Comparison of ENCODE assay signal across 10 cellular contexts in genomic region chr17:7020894-7021664, GRCh38. TPM values are rescaled to one million over a fixed set of nuclear protein-coding genes. Genes with fewer than 3 reads are reported as not detected.
DNase-seq lines count a peak whose midpoint lies in the region; ATAC-seq and TF ChIP-seq lines count a peak whose summit lies in the region.
"Had no signal": no experiment of that assay in that cellular context is flagged by ENCODE, and none has a peak within 500 bp of the region (broad histone marks: within the 10 kb centered on the region; RNA-seq: fewer than 3 reads in every experiment).

No MANE protein-coding gene starts in this region.

- intact Hi-C loops in Panc1 (cut with micrococcal nuclease; ENCODE audit: unreplicated experiment): loop anchor here (5.0 kb wide), 1 partner anchor 109 kb away; no protein-coding TSS in a partner anchor
- intact Hi-C loops in sigmoid colon (cut with DNase I): loop anchor here (5.0 kb wide), 1 partner anchor 109 kb away; no protein-coding TSS in a partner anchor

- peaks cover 10% of the 10 kb centered on the region for H3K27me3 ChIP-seq in DOHH2 (ENCODE audit: control insufficient read depth, low read length)
- H3K27me3 ChIP-seq in Panc1 (ENCODE audit: control insufficient read depth, insufficient read depth, low read length): no peaks in the 10 kb centered on the region
- H3K27me3 ChIP-seq in fibroblast of lung (ENCODE audit: control insufficient read depth, insufficient read depth, low read length): no peaks in the 10 kb centered on the region
- H3K27me3 ChIP-seq in sigmoid colon: peaks cover 9 to 30% (median 18%) of the 10 kb centered on the region in 3 donors

- WGBS in sigmoid colon, 2 donors: 61 to 72% methylated on average over 11 of the region's 11 CpGs

- H3K4me3 ChIP-seq in DOHH2 (ENCODE audit: low read length): no peak overlapping the region
- peak overlapping the region in 1 of 2 experiments; percentile 49; a peak in 2 of 4 replicates for H3K4me3 ChIP-seq in Panc1 (ENCODE audit: low read depth in 2 of 2, low read length in 2 of 2)
- no peak overlapping the region for H3K4me3 ChIP-seq in fibroblast of lung (replicated peaks in 1 of 4; ENCODE audit: control extremely low read depth in 1 of 4, insufficient read depth in 1 of 4, low read depth in 3 of 4, low read length in 4 of 4)
- no peak overlapping the region for H3K4me3 ChIP-seq in sigmoid colon
- H3K4me3 ChIP-seq: cardiac muscle cell had no signal

- H3K79me2 ChIP-seq in DOHH2 (ENCODE audit: control insufficient read depth, low read length) (no peaks in the 10 kb centered on the region), fibroblast of lung (ENCODE audit: control insufficient read depth, insufficient read depth, low read length) (no peaks in the 10 kb centered on the region)

- H2AFZ ChIP-seq in fibroblast of lung (ENCODE audit: low read length): peak overlapping the region; percentile 69

- DNase-seq in Panc1 (ENCODE audit: low read depth, low spot score): no peak
- no peak for DNase-seq in fibroblast of lung (ENCODE audit: low read depth in 2 of 2)
- DNase-seq in sigmoid colon: no peak
- DNase-seq in NCI-H2171 treated with DMSO at 0.1 percent for 48 hours (lab: John Stamatoyannopoulos, UW): no peak
- no peak for DNase-seq in putamen (ENCODE audit: low spot score)
- no peak for DNase-seq in NCI-H2196 (lab: John Stamatoyannopoulos, UW; ENCODE audit: unreplicated experiment)

- peaks cover 5% of the 10 kb centered on the region; the same call in 1 of the 2 replicates for H3F3A ChIP-seq in DOHH2 (ENCODE audit: control insufficient read depth, insufficient read depth)

- H3K9me3 ChIP-seq in DOHH2 (ENCODE audit: control insufficient read depth, insufficient read depth, low read length) (no peaks in the 10 kb centered on the region), Panc1 (ENCODE audit: control insufficient read depth, insufficient read depth, low read depth, low read length) (no peaks in the 10 kb centered on the region), fibroblast of lung (ENCODE audit: control insufficient read depth, insufficient read depth, low read depth, low read length) (no peaks in the 10 kb centered on the region), sigmoid colon (no peaks in the 10 kb centered on the region)

- no TSS peak for BruUV-seq in Panc1 (replicated peaks; lab: Mats Ljungman, UMichigan)

- H3K4me2 ChIP-seq in DOHH2 (ENCODE audit: low read length) (peak overlapping the region; percentile 56; the same call in 1 of the 2 replicates), fibroblast of lung (ENCODE audit: extremely low read depth, insufficient read depth, low read length) (peak overlapping the region; percentile 17)

- H3K36me3 ChIP-seq in DOHH2 (ENCODE audit: control insufficient read depth, low read length) (peaks cover 7% of the 10 kb centered on the region; the same call in 1 of the 2 replicates), Panc1 (ENCODE audit: control insufficient read depth, insufficient read depth, low read length) (no peaks in the 10 kb centered on the region), fibroblast of lung (ENCODE audit: control insufficient read depth, insufficient read depth, low read length) (peaks cover 2% of the 10 kb centered on the region), sigmoid colon (peaks cover 0 to 12% (median 5%) of the 10 kb centered on the region in 4 donors)
- H3K36me3 ChIP-seq: cardiac muscle cell had no signal

- CTCF ChIA-PET in Panc1 (lab: Charles Lee): interaction anchor here (0.7 to 1.8 kb wide), 6 partner anchors 16 to 193 kb away, joined by 3 to 5 read pairs (median 5); no protein-coding TSS in a partner anchor

- no peak for TF ChIP-seq EP300 in sigmoid colon (IDR thresholded peaks at IDR 0.05)

- ATAC-seq in Panc1: peak; percentile 59
- no peak for ATAC-seq in HG02852 (IDR thresholded peaks at IDR 0.05; ENCODE audit: unreplicated experiment)

- H3K4me1 ChIP-seq in DOHH2 (ENCODE audit: control insufficient read depth, low read length) (peaks cover 25% of the 10 kb centered on the region), Panc1 (ENCODE audit: control insufficient read depth, insufficient read depth, low read length) (peaks cover 29% of the 10 kb centered on the region), fibroblast of lung (ENCODE audit: control insufficient read depth, extremely low read depth, insufficient read depth, low read length) (peaks cover 8% of the 10 kb centered on the region), sigmoid colon (peaks cover 0 to 58% (median 51%) of the 10 kb centered on the region in 4 donors)

- H4K20me1 ChIP-seq in DOHH2 (ENCODE audit: control insufficient read depth, insufficient read depth, low read depth, low read length) (no peaks in the 10 kb centered on the region), fibroblast of lung (ENCODE audit: control insufficient read depth, extremely low read depth, insufficient read depth, low read length) (no peaks in the 10 kb centered on the region)

- H3K27ac ChIP-seq in DOHH2 (ENCODE audit: low read depth, low read length): no peak overlapping the region
- H3K27ac ChIP-seq in Panc1 (ENCODE audit: low read length): peak overlapping the region; percentile 89
- H3K27ac ChIP-seq in fibroblast of lung (ENCODE audit: insufficient read depth, low read length): no peak overlapping the region
- peak overlapping the region; percentile 26 to 88 (median 68) for H3K27ac ChIP-seq in sigmoid colon
- H3K27ac ChIP-seq: cardiac muscle cell had no signal

- in situ Hi-C loops in Panc1 (cut with HindIII; ENCODE audit: low pct_unique_long_range_greater_than_20kb, low sequenced_read_pairs): no loop called here

- no peak for TF ChIP-seq POLR2A in sigmoid colon (IDR thresholded peaks at IDR 0.05)

- TF ChIP-seq CTCF in DOHH2 (IDR thresholded peaks at IDR 0.05; ENCODE audit: low read depth, low read length, poor library complexity, severe bottlenecking): no peak
- TF ChIP-seq CTCF in Panc1 (IDR thresholded peaks at IDR 0.05): no peak
- no peak for TF ChIP-seq CTCF in fibroblast of lung (conservative IDR thresholded peaks at IDR 0.05 in 1 of 2, IDR thresholded peaks at IDR 0.05 in 1 of 2; ENCODE audit: low read depth in 1 of 2, low read length in 2 of 2)
- TF ChIP-seq CTCF in sigmoid colon (IDR thresholded peaks at IDR 0.05): no peak

- POLR2A ChIA-PET in Panc1 (lab: Charles Lee): no interaction called here

- H3K9ac ChIP-seq in fibroblast of lung (ENCODE audit: insufficient read depth, low read length): no peak overlapping the region

- no peaks in the 10 kb centered on the region for H3K9me2 ChIP-seq in DOHH2 (replicated peaks; ENCODE audit: control insufficient read depth, low read length)

RNA-seq across cellular contexts. Expression of gene BCL6B, which starts 1.8 kb away (rescaled TPM):
- total RNA-seq in Panc1 (2021; ENCODE audit: unreplicated experiment): 0.18 TPM
- 0.18 TPM for polyA plus RNA-seq in Panc1 (2012; ENCODE audit: insufficient read length)
- under 0.01 and 0.50 TPM in 2 replicates for total RNA-seq in fibroblast of lung
- polyA plus RNA-seq in fibroblast of lung: 0.02 and 0.07 TPM in 2 replicates
- polyA plus RNA-seq in fibroblast of lung (2012): 0.13 TPM in 1 of 2 replicates, not detected in the other
- not detected in 2 replicates for polyA minus RNA-seq in fibroblast of lung (ENCODE audit: low replicate concordance)
- 1 to 10 TPM in 2 of 4 donors, under 1 TPM in 2; 0.71 to 2.8 (median 1.8) TPM for total RNA-seq in sigmoid colon
- polyA plus RNA-seq in sigmoid colon: 1 to 10 TPM in 2 of 3 donors, under 1 TPM in 1; 0.46 to 3.6 (median 3.3) TPM
- total RNA-seq: NCI-H460 had no signal
- polyA plus RNA-seq: cardiac muscle cell had no signal

RNA-seq across cellular contexts. Expression of gene RNASEK, which starts 8.7 kb away (rescaled TPM):
- total RNA-seq in Panc1 (2021; ENCODE audit: unreplicated experiment): 196 TPM
- polyA plus RNA-seq in Panc1 (2012; ENCODE audit: insufficient read length): 255 TPM
- 27.2 and 64.6 TPM in 2 replicates for total RNA-seq in fibroblast of lung
- polyA plus RNA-seq in fibroblast of lung: 201 and 232 TPM in 2 replicates
- 494 and 511 TPM in 2 replicates for polyA plus RNA-seq in fibroblast of lung (2012)
- polyA minus RNA-seq in fibroblast of lung (ENCODE audit: low replicate concordance): 232 and 276 TPM in 2 replicates
- 100 to 1,000 TPM in 2 of 4 donors, 10 to 100 TPM in 2; 78.8 to 196 (median 109) TPM for total RNA-seq in sigmoid colon
- polyA plus RNA-seq in sigmoid colon: 100 to 1,000 TPM; 261 to 363 (median 302) TPM

RNA-seq across cellular contexts. Expression of gene SLC16A13, which starts 14.7 kb away (rescaled TPM):
- 13.1 TPM for total RNA-seq in Panc1 (2021; ENCODE audit: unreplicated experiment)
- 10.7 TPM for polyA plus RNA-seq in Panc1 (2012; ENCODE audit: insufficient read length)
- total RNA-seq in fibroblast of lung: 0.26 and 1.3 TPM in 2 replicates
- 1.4 and 1.6 TPM in 2 replicates for polyA plus RNA-seq in fibroblast of lung
- 2.0 and 2.8 TPM in 2 replicates for polyA plus RNA-seq in fibroblast of lung (2012)
- polyA minus RNA-seq in fibroblast of lung (ENCODE audit: low replicate concordance): 5.9 and 6.5 TPM in 2 replicates
- total RNA-seq in sigmoid colon: 1 to 10 TPM in 1 of 4 donors, under 1 TPM in 3; 0.36 to 1.1 (median 0.60) TPM
- 1 to 10 TPM in 2 of 3 donors, under 1 TPM in 1; 0.60 to 7.3 (median 1.2) TPM for polyA plus RNA-seq in sigmoid colon

RNA-seq across cellular contexts. Expression of gene SLC16A11, which starts 22.8 kb away (rescaled TPM):
- total RNA-seq in Panc1 (2021; ENCODE audit: unreplicated experiment) (not detected), fibroblast of lung (under 0.01 and 0.17 TPM in 2 replicates), sigmoid colon (under 1 TPM in 3 of 4 donors, not detected in 1; 0.33 to 0.54 (median 0.36) TPM)
- 0.62 TPM for polyA plus RNA-seq in Panc1 (2012; ENCODE audit: insufficient read length)
- polyA plus RNA-seq in fibroblast of lung (not detected in 2 replicates), sigmoid colon (1 to 10 TPM in 1 of 3 donors, not detected in 2; 2.4 TPM)
- 0.12 and 0.28 TPM in 2 replicates for polyA plus RNA-seq in fibroblast of lung (2012)
- 0.70 TPM in 1 of 2 replicates, not detected in the other for polyA minus RNA-seq in fibroblast of lung (ENCODE audit: low replicate concordance)

RNA-seq across cellular contexts. Expression of gene ALOX12, which starts 25.2 kb away (rescaled TPM):
- total RNA-seq in Panc1 (2021; ENCODE audit: unreplicated experiment): not detected
- polyA plus RNA-seq in Panc1 (2012; ENCODE audit: insufficient read length): 1.4 TPM
- total RNA-seq in fibroblast of lung: 0.17 and 0.26 TPM in 2 replicates
- 0.02 and 0.06 TPM in 2 replicates for polyA plus RNA-seq in fibroblast of lung
- 0.13 and 0.23 TPM in 2 replicates for polyA plus RNA-seq in fibroblast of lung (2012)
- polyA minus RNA-seq in fibroblast of lung (ENCODE audit: low replicate concordance): not detected in 2 replicates
- not detected for total RNA-seq in sigmoid colon
- polyA plus RNA-seq in sigmoid colon: not detected
- total RNA-seq: NCI-H460 had no signal

Comparison
In these comparisons a context has a peak if more than half of its experiments do, and no peak if none do; other contexts are left out.
1. H3K27ac ChIP-seq: peak in Panc1 (single experiment) and sigmoid colon (4 of 4); none in DOHH2 (single experiment) and fibroblast of lung (single experiment).